In genomic region chr7:8205572-8205971, GRCh38 we compare ENCODE assay signal across 17 cellular contexts. TPM values are rescaled to one million over a fixed set of nuclear protein-coding genes. Genes with fewer than 3 reads are reported as not detected.
DNase-seq lines count a peak whose midpoint lies in the region; ATAC-seq and TF ChIP-seq lines count a peak whose summit lies in the region.
"Had no signal": no experiment of that assay in that cellular context is flagged by ENCODE, and none has a peak within 500 bp of the region (broad histone marks: within the 10 kb centered on the region; RNA-seq: fewer than 3 reads in every experiment).

No MANE protein-coding gene starts in this region.

- ATAC-seq in HG03442 (IDR thresholded peaks at IDR 0.05; ENCODE audit: unreplicated experiment) = no peak
- ATAC-seq: A549 had no signal

- intact Hi-C loops in ascending aorta (cut with DNase I) = no loop called here
- intact Hi-C loops in head of caudate nucleus (cut with DNase I) = no loop called here

- no peak overlapping the region for H3K4me2 ChIP-seq in mesenchymal stem cell (ENCODE audit: low read length, poor library complexity, severe bottlenecking)
- H3K4me2 ChIP-seq: A549 had no signal

- H3K9ac ChIP-seq in mesenchymal stem cell (ENCODE audit: low read length) = peak overlapping the region; percentile 18

- H4K91ac ChIP-seq in mesenchymal stem cell (ENCODE audit: low read length) = no peak overlapping the region

- H3K14ac ChIP-seq in mesenchymal stem cell (ENCODE audit: low read length in 2 of 2) = no peak overlapping the region

- H3K79me1 ChIP-seq in mesenchymal stem cell (replicated peaks; ENCODE audit: low read length, poor library complexity, severe bottlenecking) = no peaks in the 10 kb centered on the region

- H3K18ac ChIP-seq in mesenchymal stem cell (ENCODE audit: low read depth in 1 of 2, low read length in 2 of 2) = no peak overlapping the region

- no peak overlapping the region for H2AK5ac ChIP-seq in mesenchymal stem cell (ENCODE audit: low read length, severe bottlenecking)

- no peak overlapping the region for H2BK5ac ChIP-seq in mesenchymal stem cell (ENCODE audit: low read depth, low read length, poor library complexity, severe bottlenecking)

- H3K4ac ChIP-seq in mesenchymal stem cell (ENCODE audit: low read depth in 1 of 2, low read length in 2 of 2) = no peak overlapping the region

- H3K36me3 ChIP-seq in ascending aorta (no peaks in the 10 kb centered on the region), mesenchymal stem cell (ENCODE audit: control insufficient read depth in 1 of 2, insufficient read depth in 2 of 2, low read depth in 1 of 2, low read length in 2 of 2) (no peaks in the 10 kb centered on the region), BE2C (peaks cover 21% of the 10 kb centered on the region)
- H3K36me3 ChIP-seq: MG63 had no signal

- no peak overlapping the region for H4K8ac ChIP-seq in mesenchymal stem cell (ENCODE audit: low read length)

- H3K9me3 ChIP-seq in ascending aorta (no peaks in the 10 kb centered on the region), mesenchymal stem cell (ENCODE audit: control insufficient read depth, low read length) (no peaks in the 10 kb centered on the region), BE2C (no peaks in the 10 kb centered on the region)
- H3K9me3 ChIP-seq: A549, MG63 had no signal

- H2BK15ac ChIP-seq in mesenchymal stem cell (ENCODE audit: low read depth, poor library complexity, severe bottlenecking) = no peak overlapping the region

- no peak overlapping the region for H2AFZ ChIP-seq in mesenchymal stem cell (ENCODE audit: low read depth, low read length)

- H3K4me1 ChIP-seq in ascending aorta (peaks cover 0 to 7% of the 10 kb centered on the region in 2 donors), mesenchymal stem cell (ENCODE audit: control insufficient read depth, insufficient read depth, low read depth, low read length) (no peaks in the 10 kb centered on the region), BE2C (peaks cover 12% of the 10 kb centered on the region)
- H3K4me1 ChIP-seq: A549 had no signal

- DNase-seq in MV-4-11 (lab: John Stamatoyannopoulos, UW) = peak; percentile 3
- no peak for DNase-seq in ascending aorta (ENCODE audit: low spot score in 2 of 2)
- no peak for DNase-seq in mesenchymal stem cell
- no peak for DNase-seq in BE2C
- DNase-seq in head of caudate nucleus = no peak
- DNase-seq in KG1 (lab: John Stamatoyannopoulos, UW) = no peak
- DNase-seq: DMS 273 treated with DMSO at 0.1 percent for 48 hours, MG63, NCI-H1105 treated with DMSO at 0.1 percent for 48 hours, NCI-H1694 treated with DMSO at 0.1 percent for 48 hours, NCI-H526 treated with DMSO at 0.1 percent for 48 hours, OCI-M1, SHP77 treated with DMSO at 0.1 percent for 48 hours had no signal

- TF ChIP-seq CTCF in ascending aorta (IDR thresholded peaks at IDR 0.05) (no peak), BE2C (IDR thresholded peaks at IDR 0.05; ENCODE audit: low read depth, low read length) (no peak)

- no peak overlapping the region for H2BK120ac ChIP-seq in mesenchymal stem cell (ENCODE audit: low read depth, low read length)

- H3K23ac ChIP-seq in mesenchymal stem cell (ENCODE audit: low read length in 2 of 2) = no peak overlapping the region

- peak overlapping the region; percentile 62 to 71 for H3K27ac ChIP-seq in ascending aorta
- no peak overlapping the region for H3K27ac ChIP-seq in mesenchymal stem cell (ENCODE audit: low read length, poor library complexity, severe bottlenecking)
- peak overlapping the region; percentile 22 for H3K27ac ChIP-seq in temporal lobe (ENCODE audit: low read depth, low read length)
- H3K27ac ChIP-seq: A549, C4-2B had no signal

- H2BK12ac ChIP-seq in mesenchymal stem cell (ENCODE audit: low read length in 2 of 2) = no peak overlapping the region

- H3K27me3 ChIP-seq in ascending aorta (no peaks in the 10 kb centered on the region), mesenchymal stem cell (ENCODE audit: control insufficient read depth in 1 of 2, insufficient read depth in 1 of 2, low read length in 2 of 2) (no peaks in the 10 kb centered on the region), BE2C (no peaks in the 10 kb centered on the region)
- H3K27me3 ChIP-seq: MG63 had no signal

- WGBS in mesenchymal stem cell = 97% methylated on average over 4 of the region's 5 CpGs

- peak overlapping the region in 1 of 2 donors; percentile 20 for H3K4me3 ChIP-seq in ascending aorta
- H3K4me3 ChIP-seq in mesenchymal stem cell (ENCODE audit: insufficient read depth in 1 of 2, low read depth in 1 of 2, low read length in 2 of 2) = no peak overlapping the region
- H3K4me3 ChIP-seq in BE2C (ENCODE audit: low read depth, low read length) = no peak overlapping the region
- H3K4me3 ChIP-seq: A549, MG63 had no signal

RNA-seq across cellular contexts. Expression of gene ICA1, which starts 56.4 kb away (rescaled TPM):
- 18.3 TPM for total RNA-seq in ascending aorta
- polyA plus RNA-seq in mesenchymal stem cell (2013, experiment 1 of 2) = 2.7 TPM
- polyA plus RNA-seq in mesenchymal stem cell (2013, experiment 2 of 2) = 2.5 TPM
- 20.4 TPM for total RNA-seq in temporal lobe
- 95.4 TPM for polyA plus RNA-seq in BE2C (2012; ENCODE audit: insufficient read depth, insufficient read length, low read depth)
